9 cellular contexts compared by ENCODE assay signal in genomic region chr15:51227967-51228783, GRCh38.
DNase-seq lines count a peak whose midpoint lies in the region; ATAC-seq and TF ChIP-seq lines count a peak whose summit lies in the region.
"Had no signal": no experiment of that assay in that cellular context is flagged by ENCODE, and none has a peak within 500 bp of the region (broad histone marks: within the 10 kb centered on the region; RNA-seq: fewer than 3 reads in every experiment).

No MANE protein-coding gene starts in this region.

- H2BK15ac ChIP-seq in H9 (ENCODE audit: low read depth, low read length): no peak overlapping the region

- no peak overlapping the region for H2BK120ac ChIP-seq in H9 (ENCODE audit: low read depth, low read length, poor library complexity, severe bottlenecking)

- H2AFZ ChIP-seq in H9 (ENCODE audit: low read length): no peak overlapping the region

- no peak overlapping the region for H3T11ph ChIP-seq in H9 (ENCODE audit: low read length)

- no peaks in the 10 kb centered on the region for H3K79me1 ChIP-seq in H9 (ENCODE audit: insufficient read depth, low read depth, low read length, poor library complexity, severe bottlenecking)

- ATAC-seq in activated CD4-positive, CD25-positive, alpha-beta regulatory T cell treated with anti-CD3 and anti-CD28 coated beads, Interleukin-2, amount 50 U/mL, for 24 hours: peak; percentile 76 to 83
- ATAC-seq in GM21619 (IDR thresholded peaks at IDR 0.05; ENCODE audit: unreplicated experiment): peak; percentile 89

- H3K27ac ChIP-seq in H9 (ENCODE audit: insufficient read length, low read depth, low read length): no peak overlapping the region

- no peak overlapping the region for H3K4ac ChIP-seq in H9 (ENCODE audit: low read depth, low read length)

- no peaks in the 10 kb centered on the region; a peak in 1 of 7 replicates for H3K36me3 Mint-ChIP-seq in H9 (ENCODE audit: insufficient read depth in 1 of 3, low read depth in 3 of 3)

- no peaks in the 10 kb centered on the region for H3K23me2 ChIP-seq in H9 (ENCODE audit: insufficient read length, low read depth, low read length, poor library complexity, severe bottlenecking)

- H2BK20ac ChIP-seq in H9 (ENCODE audit: low read depth, low read length, poor library complexity, severe bottlenecking): no peak overlapping the region

- H3K9me3 Mint-ChIP-seq in H9: no peaks in the 10 kb centered on the region
- H3K9me3 Mint-ChIP-seq: dendritic cell treated with granulocyte-macrophage colony-stimulating factor and Interleukin-4, amounts not matched to agents 40 ng/mL and 50 ng/mL, for 4 days had no signal

- H4K5ac ChIP-seq in H9 (ENCODE audit: insufficient read length, low read depth, low read length): no peak overlapping the region

- H3K9me3 ChIP-seq in H9 (ENCODE audit: control insufficient read depth, low read depth, low read length): no peaks in the 10 kb centered on the region

- no peaks in the 10 kb centered on the region for H4K20me1 ChIP-seq in H9 (ENCODE audit: control insufficient read depth, insufficient read depth, insufficient read length)

- H3K4me2 ChIP-seq in H9 (ENCODE audit: insufficient read depth, insufficient read length, low read length): no peak overlapping the region

- no peak overlapping the region for H3K18ac ChIP-seq in H9 (ENCODE audit: insufficient read length, low read depth, low read length)

- no peak overlapping the region for H3K14ac ChIP-seq in H9 (ENCODE audit: insufficient read depth, low read length)

- H2BK5ac ChIP-seq in H9 (ENCODE audit: insufficient read length, low read length): no peak overlapping the region

- no peak overlapping the region for H4K8ac ChIP-seq in H9 (replicated peaks; ENCODE audit: insufficient read length, low read depth, low read length)

- DNase-seq in activated CD4-positive, CD25-positive, alpha-beta regulatory T cell treated with anti-CD3 and anti-CD28 coated beads, Interleukin-2, amount 50 U/mL, for 72 hours: no peak
- DNase-seq in HT1080 (ENCODE audit: low read depth) (peak; percentile 88), iPS DF 19.7 (ENCODE audit: low read depth, low spot score) (peak; percentile 28), NCI-H774 (lab: John Stamatoyannopoulos, UW) (no peak), H9 (no peak)
- DNase-seq in activated CD4-positive, alpha-beta T cell treated with anti-CD3 and anti-CD28 coated beads, Interleukin-2, amount 50 U/mL, for 48 hours: peak; percentile 3 to 6

- H3K79me2 ChIP-seq in H9 (ENCODE audit: insufficient read depth, low read length): no peaks in the 10 kb centered on the region

- H3K56ac ChIP-seq in H9 (ENCODE audit: insufficient read length, low read depth, low read length): no peak overlapping the region

- peaks cover 6 to 10% of the 10 kb centered on the region in 2 experiments; a peak in 3 of 4 replicates for H3K4me1 Mint-ChIP-seq in H9

- H2AK5ac ChIP-seq in H9 (ENCODE audit: insufficient read length, low read length): no peak overlapping the region

- no peak overlapping the region for H2BK12ac ChIP-seq in H9 (ENCODE audit: insufficient read length, low read depth, low read length)

- no peak overlapping the region for H3K9ac ChIP-seq in H9 (ENCODE audit: extremely low read depth, insufficient read length, low read length)

- no CpG with 5 or more reads among the region's 3 CpGs for WGBS in H9 (ENCODE audit: extremely low coverage, insufficient read length, low lambda C conversion rate)

- H3K23ac ChIP-seq in H9 (ENCODE audit: insufficient read length, low read depth, low read length): no peak overlapping the region

- H3K4me3 Mint-ChIP-seq in H9: no peak overlapping the region
- H3K4me3 Mint-ChIP-seq: dendritic cell treated with granulocyte-macrophage colony-stimulating factor and Interleukin-4, amounts not matched to agents 40 ng/mL and 50 ng/mL, for 4 days had no signal

- peaks cover 8% of the 10 kb centered on the region; the same call in 1 of the 2 replicates for H3K4me1 ChIP-seq in H9 (ENCODE audit: insufficient read depth, low read length)

- H3K27ac Mint-ChIP-seq in H9: peak overlapping the region in 1 of 3 experiments; percentile 94; a peak in 3 of 7 replicates
- H3K27ac Mint-ChIP-seq: dendritic cell treated with granulocyte-macrophage colony-stimulating factor and Interleukin-4, amounts not matched to agents 40 ng/mL and 50 ng/mL, for 4 days had no signal

- no peaks in the 10 kb centered on the region for H3K27me3 Mint-ChIP-seq in H9 (ENCODE audit: low read depth)
- H3K27me3 Mint-ChIP-seq: dendritic cell treated with granulocyte-macrophage colony-stimulating factor and Interleukin-4, amounts not matched to agents 40 ng/mL and 50 ng/mL, for 4 days had no signal

- no peaks in the 10 kb centered on the region for H3K27me3 ChIP-seq in H9 (ENCODE audit: insufficient read depth, low read length)

- H4K91ac ChIP-seq in H9 (ENCODE audit: insufficient read length, low read depth, low read length): no peak overlapping the region

- no peak for TF ChIP-seq CTCF in H9 (conservative IDR thresholded peaks at IDR 0.05)

Comparison
In these comparisons a context has a peak if more than half of its experiments do, and no peak if none do; other contexts are left out.
1. DNase-seq: peak in HT1080 (single experiment), activated CD4-positive, alpha-beta T cell treated with anti-CD3 and anti-CD28 coated beads, Interleukin-2, amount 50 U/mL, for 48 hours (2 of 2) and iPS DF 19.7 (single experiment); none in activated CD4-positive, CD25-positive, alpha-beta regulatory T cell treated with anti-CD3 and anti-CD28 coated beads, Interleukin-2, amount 50 U/mL, for 72 hours (single experiment), NCI-H774 (single experiment) and H9 (single experiment).